ENCODE assay signal across 8 cellular contexts in genomic region chr16:46658925-46659324, GRCh38.
DNase-seq lines count a peak whose midpoint lies in the region; ATAC-seq and TF ChIP-seq lines count a peak whose summit lies in the region.

No MANE protein-coding gene starts in this region.

- POLR2A ChIA-PET in GM10248 (lab: Yijun Ruan, JAX), result no interaction called here

- no peak for TF ChIP-seq CTCF in GM10248 (IDR thresholded peaks at IDR 0.05; ENCODE audit: control extremely low read depth, extremely low read depth, low read depth, missing control alignments)

- ATAC-seq in GM19463 (IDR thresholded peaks at IDR 0.05; ENCODE audit: unreplicated experiment) (peak; percentile 92), HG03460 (IDR thresholded peaks at IDR 0.05; ENCODE audit: unreplicated experiment) (peak; percentile 96)

- peak; percentile 61 for DNase-seq in GM10248 (ENCODE audit: extremely low spot score)
- peak; percentile 42 to 46 for DNase-seq in activated T-cell treated with anti-CD3 and anti-CD28 coated beads, Interleukin-2, amount 50 U/mL, for 48 hours
- peak; percentile 15 to 20 for DNase-seq in stimulated activated CD8-positive, alpha-beta memory T cell treated with anti-CD3 and anti-CD28 coated beads, Interleukin-15, amount 100 ng/mL, for 48 hours (ENCODE audit: low read depth in 2 of 2)
- DNase-seq in NCI-H345 treated with DMSO at 0.1 percent for 48 hours (lab: John Stamatoyannopoulos, UW; ENCODE audit: unreplicated experiment), result no peak
- DNase-seq in activated gamma-delta T cell (lab: John Stamatoyannopoulos, UW), result no peak
- DNase-seq in D341Med (ENCODE audit: low spot score), result no peak

- CTCF ChIA-PET in GM10248 (lab: Yijun Ruan, JAX), result interaction anchor here (0.8 to 4.5 kb wide), 6 partner anchors 8 to 254 kb away, joined by 3 to 31 read pairs (median 4); no protein-coding TSS in a partner anchor

Comparison
In these comparisons a context has a peak if more than half of its experiments do, and no peak if none do; other contexts are left out.
1. DNase-seq: peak in GM10248 (single experiment), activated T-cell treated with anti-CD3 and anti-CD28 coated beads, Interleukin-2, amount 50 U/mL, for 48 hours (2 of 2) and stimulated activated CD8-positive, alpha-beta memory T cell treated with anti-CD3 and anti-CD28 coated beads, Interleukin-15, amount 100 ng/mL, for 48 hours (2 of 2); none in NCI-H345 treated with DMSO at 0.1 percent for 48 hours (single experiment), activated gamma-delta T cell (single experiment) and D341Med (single experiment).